1 cellular context compared by ENCODE assay signal in genomic region chr11:125871391-125872137, GRCh38.
TF ChIP-seq lines count a peak whose summit lies in the region.

No MANE protein-coding gene starts in this region.

TF ChIP-seq in GM12878, 131 proteins besides CTCF, POLR2A, EP300 and RAD21:
- 0 out of 2 replicates have a peak, but pooled peaks have one; percentile 35 for TF ChIP-seq CBX5 (IDR thresholded peaks at IDR 0.05; ENCODE audit: low read depth)
- TF ChIP-seq NBN (IDR thresholded peaks at IDR 0.05) = no peak
